ENCODE assay signal across 8 cellular contexts in genomic region chr12:107992870-107993451, GRCh38.
DNase-seq lines count a peak whose midpoint lies in the region; ATAC-seq and TF ChIP-seq lines count a peak whose summit lies in the region.

No MANE protein-coding gene starts in this region.

- no peaks in the 10 kb centered on the region for H3F3A ChIP-seq in neural progenitor cell (ENCODE audit: low read depth)

- H3K27me3 Mint-ChIP-seq in neural progenitor cell (ENCODE audit: insufficient read depth, low read depth), result peaks cover 3% of the 10 kb centered on the region

- no peak overlapping the region for H3K4me3 Mint-ChIP-seq in neural progenitor cell

- no peaks in the 10 kb centered on the region for H3K36me3 Mint-ChIP-seq in neural progenitor cell

- DNase-seq in EL, result peak; percentile 29
- peak; percentile 1 for DNase-seq in NCI-H748 treated with DMSO at 0.1 percent for 48 hours (lab: John Stamatoyannopoulos, UW)
- DNase-seq in coronary artery (ENCODE audit: low spot score), result no peak
- peak; percentile 83 for DNase-seq in neural progenitor cell (ENCODE audit: low spot score)
- no peak for DNase-seq in activated CD8-positive, alpha-beta memory T cell treated with anti-CD3 and anti-CD28 coated beads, Interleukin-2, amount 50 U/mL, for 48 hours

- H3K4me2 ChIP-seq in neural progenitor cell, result no peak overlapping the region

- H3K27ac Mint-ChIP-seq in neural progenitor cell, result no peak overlapping the region

- no peaks in the 10 kb centered on the region for H3K4me1 Mint-ChIP-seq in neural progenitor cell

- no peaks in the 10 kb centered on the region for H3K36me3 ChIP-seq in neural progenitor cell

- no peak overlapping the region for H2AFZ ChIP-seq in neural progenitor cell (replicated peaks)

- H3K27me3 ChIP-seq in neural progenitor cell, result peaks cover 59% of the 10 kb centered on the region

- H4K20me1 ChIP-seq in neural progenitor cell (ENCODE audit: low read depth), result no peaks in the 10 kb centered on the region

- H3K79me2 ChIP-seq in neural progenitor cell (ENCODE audit: low read depth), result no peaks in the 10 kb centered on the region

- H3K27ac ChIP-seq in coronary artery (no peak overlapping the region), neural progenitor cell (no peak overlapping the region)

- H3K9me3 Mint-ChIP-seq in neural progenitor cell, result peaks cover 3% of the 10 kb centered on the region

- ATAC-seq in HG02973 (IDR thresholded peaks at IDR 0.05; ENCODE audit: unreplicated experiment) (peak; percentile 86), GM18861 (IDR thresholded peaks at IDR 0.05; ENCODE audit: unreplicated experiment) (no peak), GM19455 (IDR thresholded peaks at IDR 0.05; ENCODE audit: unreplicated experiment) (no peak)

- H3K4me3 ChIP-seq in coronary artery (no peak overlapping the region), neural progenitor cell (no peak overlapping the region)

- no peak overlapping the region for H3K9ac ChIP-seq in neural progenitor cell

- no peaks in the 10 kb centered on the region for H3K9me3 ChIP-seq in neural progenitor cell (ENCODE audit: low read depth)

- no peaks in the 10 kb centered on the region for H3K4me1 ChIP-seq in neural progenitor cell

- TF ChIP-seq CTCF in coronary artery (IDR thresholded peaks at IDR 0.05) (peak; percentile 31), neural progenitor cell (IDR thresholded peaks at IDR 0.05) (peak; percentile 66)

Comparison
In these comparisons a context has a peak if more than half of its experiments do, and no peak if none do; other contexts are left out.
1. DNase-seq: peak in EL (single experiment), NCI-H748 treated with DMSO at 0.1 percent for 48 hours (single experiment) and neural progenitor cell (single experiment); none in coronary artery (single experiment) and activated CD8-positive, alpha-beta memory T cell treated with anti-CD3 and anti-CD28 coated beads, Interleukin-2, amount 50 U/mL, for 48 hours (single experiment).